Comparison of ENCODE assay signal across 1 cellular context in the genomic region with DNA sequence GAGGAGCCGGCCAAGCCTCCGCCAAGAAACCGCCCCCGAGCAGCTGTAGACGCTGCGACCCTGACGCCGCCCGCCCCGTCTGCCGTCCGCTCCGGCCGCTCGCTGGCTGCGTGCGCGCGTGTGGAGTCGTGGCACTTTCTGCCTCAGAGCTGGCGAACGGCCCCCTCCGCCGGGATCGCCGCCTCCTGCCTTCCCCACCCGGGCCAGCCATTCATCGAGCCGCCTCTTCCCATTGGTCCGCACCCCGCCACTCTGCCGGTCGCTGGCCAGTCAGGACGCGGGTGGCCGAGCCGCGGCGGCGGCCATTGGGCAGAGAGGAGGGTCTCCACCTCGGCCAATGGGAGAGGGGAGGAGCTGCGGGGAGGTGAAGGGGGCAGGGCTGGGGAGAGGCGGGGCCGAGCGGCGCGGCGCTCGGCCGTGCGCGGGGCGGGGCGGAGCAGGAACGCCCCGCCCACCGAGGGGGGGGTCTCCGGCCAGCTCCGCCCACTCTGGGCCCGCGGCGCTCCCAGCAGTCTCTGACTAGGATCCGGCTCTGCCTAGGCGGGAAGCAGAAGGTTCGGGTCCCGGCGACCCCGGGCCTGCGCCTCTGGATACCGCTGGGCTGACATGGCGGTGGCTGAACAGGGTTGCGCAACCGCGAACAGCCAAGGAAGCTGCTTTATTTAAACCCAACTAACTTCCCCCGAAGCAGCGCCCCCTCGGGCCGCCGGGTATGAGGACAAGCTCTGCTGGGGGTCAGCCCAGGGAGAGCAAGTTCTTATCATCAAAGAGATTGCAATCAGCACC.
TF ChIP-seq lines count a peak whose summit lies in the region.

Gene RRBP1, minus strand, starts transcription at position 140 of the 786 bp plus-strand sequence. CDS start 21,735 bp downstream, outside the sequence.

TF ChIP-seq in HepG2, 621 proteins besides CTCF, POLR2A, EP300 and RAD21 (continued from another document and continues in another):
- TF ChIP-seq KLF9 (CRISPR knock-in tag; IDR thresholded peaks at IDR 0.05; ENCODE audit: low read depth) (0 out of 2 replicates have a peak, but pooled peaks have one; percentile 23), SAFB2 (CRISPR knock-in tag; IDR thresholded peaks at IDR 0.05; ENCODE audit: borderline replicate concordance, low read depth) (peak; percentile 85; the same call in 1 of the 2 replicates), TBX2 (CRISPR knock-in tag; IDR thresholded peaks at IDR 0.05; ENCODE audit: borderline replicate concordance) (peak; percentile 86), CENPX (CRISPR knock-in tag; IDR thresholded peaks at IDR 0.05) (no peak), MED1 (CRISPR knock-in tag; IDR thresholded peaks at IDR 0.05) (peak; percentile 83), AKAP8 (CRISPR knock-in tag; IDR thresholded peaks at IDR 0.05) (peak; percentile 9; the same call in 1 of the 2 replicates), JARID2 (CRISPR knock-in tag; IDR thresholded peaks at IDR 0.05; ENCODE audit: insufficient replicate concordance) (peak; percentile 84), ZNF430 (CRISPR knock-in tag; IDR thresholded peaks at IDR 0.05) (peak; percentile 89), TCF7L2 (IDR thresholded peaks at IDR 0.05; ENCODE audit: low read depth, low read length) (no peak), ZNF672 (CRISPR knock-in tag; IDR thresholded peaks at IDR 0.05) (no peak), DBP (CRISPR knock-in tag; IDR thresholded peaks at IDR 0.05; ENCODE audit: not compliant biosample characterization) (peak; percentile 49), ZKSCAN8 (CRISPR knock-in tag; IDR thresholded peaks at IDR 0.05; ENCODE audit: borderline replicate concordance) (peak; percentile 23; the same call in 1 of the 2 replicates), ZNF20 (CRISPR knock-in tag; IDR thresholded peaks at IDR 0.05) (0 out of 2 replicates have a peak, but pooled peaks have one; percentile 61), KDM4B (CRISPR knock-in tag; IDR thresholded peaks at IDR 0.05) (peak; percentile 91), GATA4 (IDR thresholded peaks at IDR 0.05; ENCODE audit: borderline replicate concordance, low read depth) (peak; percentile 86), ZNF331 (CRISPR knock-in tag; IDR thresholded peaks at IDR 0.05) (peak; percentile 89), TARDBP (CRISPR knock-in tag; IDR thresholded peaks at IDR 0.05) (peak; percentile 51), DPF2 (CRISPR knock-in tag; IDR thresholded peaks at IDR 0.05; ENCODE audit: borderline replicate concordance, low read depth) (peak; percentile 53; the same call in 1 of the 2 replicates), ZNF138 (CRISPR knock-in tag; IDR thresholded peaks at IDR 0.05; ENCODE audit: low read depth) (peak; percentile 91), PLRG1 (conservative IDR thresholded peaks at IDR 0.05) (no peak), HNF4A (CRISPR knock-in tag; IDR thresholded peaks at IDR 0.05) (peak; percentile 60; the same call in 1 of the 2 replicates), ZBED4 (CRISPR knock-in tag; IDR thresholded peaks at IDR 0.05; ENCODE audit: borderline replicate concordance) (peak; percentile 95; the same call in 1 of the 2 replicates), U2AF1 (optimal IDR thresholded peaks at IDR 0.05; ENCODE audit: low read depth, low read length) (no peak), SRSF4 (IDR thresholded peaks at IDR 0.05; ENCODE audit: low read depth, low read length, poor library complexity, severe bottlenecking) (no peak), SALL2 (CRISPR knock-in tag; IDR thresholded peaks at IDR 0.05) (peak; percentile 85), SMYD3 (CRISPR knock-in tag; IDR thresholded peaks at IDR 0.05) (peak; percentile 69; the same call in 1 of the 2 replicates), ZNF883 (CRISPR knock-in tag; IDR thresholded peaks at IDR 0.05; ENCODE audit: not compliant biosample characterization) (peak; percentile 89), KDM5B (CRISPR knock-in tag; IDR thresholded peaks at IDR 0.05; ENCODE audit: borderline replicate concordance) (peak; percentile 89), SRY (CRISPR knock-in tag; IDR thresholded peaks at IDR 0.05) (peak; percentile 87), TRIM24 (CRISPR knock-in tag; IDR thresholded peaks at IDR 0.05) (no peak; the same call in 1 of the 2 replicates), ESRRA (CRISPR knock-in tag; IDR thresholded peaks at IDR 0.05; ENCODE audit: low read depth) (peak; percentile 45; the same call in 1 of the 2 replicates), GFI1 (CRISPR knock-in tag; IDR thresholded peaks at IDR 0.05; ENCODE audit: borderline replicate concordance) (0 out of 2 replicates have a peak, but pooled peaks have one; percentile 60), SKIL (CRISPR knock-in tag; IDR thresholded peaks at IDR 0.05; ENCODE audit: borderline replicate concordance) (peak; percentile 60)
- TF ChIP-seq, protein P1, sequence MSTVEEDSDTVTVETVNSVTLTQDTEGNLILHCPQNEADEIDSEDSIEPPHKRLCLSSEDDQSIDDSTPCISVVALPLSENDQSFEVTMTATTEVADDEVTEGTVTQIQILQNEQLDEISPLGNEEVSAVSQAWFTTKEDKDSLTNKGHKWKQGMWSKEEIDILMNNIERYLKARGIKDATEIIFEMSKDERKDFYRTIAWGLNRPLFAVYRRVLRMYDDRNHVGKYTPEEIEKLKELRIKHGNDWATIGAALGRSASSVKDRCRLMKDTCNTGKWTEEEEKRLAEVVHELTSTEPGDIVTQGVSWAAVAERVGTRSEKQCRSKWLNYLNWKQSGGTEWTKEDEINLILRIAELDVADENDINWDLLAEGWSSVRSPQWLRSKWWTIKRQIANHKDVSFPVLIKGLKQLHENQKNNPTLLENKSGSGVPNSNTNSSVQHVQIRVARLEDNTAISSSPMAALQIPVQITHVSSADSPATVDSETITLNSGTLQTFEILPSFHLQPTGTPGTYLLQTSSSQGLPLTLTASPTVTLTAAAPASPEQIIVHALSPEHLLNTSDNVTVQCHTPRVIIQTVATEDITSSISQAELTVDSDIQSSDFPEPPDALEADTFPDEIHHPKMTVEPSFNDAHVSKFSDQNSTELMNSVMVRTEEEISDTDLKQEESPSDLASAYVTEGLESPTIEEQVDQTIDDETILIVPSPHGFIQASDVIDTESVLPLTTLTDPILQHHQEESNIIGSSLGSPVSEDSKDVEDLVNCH (CRISPR knock-in tag; IDR thresholded peaks at IDR 0.05) = no peak
- TF ChIP-seq, protein P2, sequence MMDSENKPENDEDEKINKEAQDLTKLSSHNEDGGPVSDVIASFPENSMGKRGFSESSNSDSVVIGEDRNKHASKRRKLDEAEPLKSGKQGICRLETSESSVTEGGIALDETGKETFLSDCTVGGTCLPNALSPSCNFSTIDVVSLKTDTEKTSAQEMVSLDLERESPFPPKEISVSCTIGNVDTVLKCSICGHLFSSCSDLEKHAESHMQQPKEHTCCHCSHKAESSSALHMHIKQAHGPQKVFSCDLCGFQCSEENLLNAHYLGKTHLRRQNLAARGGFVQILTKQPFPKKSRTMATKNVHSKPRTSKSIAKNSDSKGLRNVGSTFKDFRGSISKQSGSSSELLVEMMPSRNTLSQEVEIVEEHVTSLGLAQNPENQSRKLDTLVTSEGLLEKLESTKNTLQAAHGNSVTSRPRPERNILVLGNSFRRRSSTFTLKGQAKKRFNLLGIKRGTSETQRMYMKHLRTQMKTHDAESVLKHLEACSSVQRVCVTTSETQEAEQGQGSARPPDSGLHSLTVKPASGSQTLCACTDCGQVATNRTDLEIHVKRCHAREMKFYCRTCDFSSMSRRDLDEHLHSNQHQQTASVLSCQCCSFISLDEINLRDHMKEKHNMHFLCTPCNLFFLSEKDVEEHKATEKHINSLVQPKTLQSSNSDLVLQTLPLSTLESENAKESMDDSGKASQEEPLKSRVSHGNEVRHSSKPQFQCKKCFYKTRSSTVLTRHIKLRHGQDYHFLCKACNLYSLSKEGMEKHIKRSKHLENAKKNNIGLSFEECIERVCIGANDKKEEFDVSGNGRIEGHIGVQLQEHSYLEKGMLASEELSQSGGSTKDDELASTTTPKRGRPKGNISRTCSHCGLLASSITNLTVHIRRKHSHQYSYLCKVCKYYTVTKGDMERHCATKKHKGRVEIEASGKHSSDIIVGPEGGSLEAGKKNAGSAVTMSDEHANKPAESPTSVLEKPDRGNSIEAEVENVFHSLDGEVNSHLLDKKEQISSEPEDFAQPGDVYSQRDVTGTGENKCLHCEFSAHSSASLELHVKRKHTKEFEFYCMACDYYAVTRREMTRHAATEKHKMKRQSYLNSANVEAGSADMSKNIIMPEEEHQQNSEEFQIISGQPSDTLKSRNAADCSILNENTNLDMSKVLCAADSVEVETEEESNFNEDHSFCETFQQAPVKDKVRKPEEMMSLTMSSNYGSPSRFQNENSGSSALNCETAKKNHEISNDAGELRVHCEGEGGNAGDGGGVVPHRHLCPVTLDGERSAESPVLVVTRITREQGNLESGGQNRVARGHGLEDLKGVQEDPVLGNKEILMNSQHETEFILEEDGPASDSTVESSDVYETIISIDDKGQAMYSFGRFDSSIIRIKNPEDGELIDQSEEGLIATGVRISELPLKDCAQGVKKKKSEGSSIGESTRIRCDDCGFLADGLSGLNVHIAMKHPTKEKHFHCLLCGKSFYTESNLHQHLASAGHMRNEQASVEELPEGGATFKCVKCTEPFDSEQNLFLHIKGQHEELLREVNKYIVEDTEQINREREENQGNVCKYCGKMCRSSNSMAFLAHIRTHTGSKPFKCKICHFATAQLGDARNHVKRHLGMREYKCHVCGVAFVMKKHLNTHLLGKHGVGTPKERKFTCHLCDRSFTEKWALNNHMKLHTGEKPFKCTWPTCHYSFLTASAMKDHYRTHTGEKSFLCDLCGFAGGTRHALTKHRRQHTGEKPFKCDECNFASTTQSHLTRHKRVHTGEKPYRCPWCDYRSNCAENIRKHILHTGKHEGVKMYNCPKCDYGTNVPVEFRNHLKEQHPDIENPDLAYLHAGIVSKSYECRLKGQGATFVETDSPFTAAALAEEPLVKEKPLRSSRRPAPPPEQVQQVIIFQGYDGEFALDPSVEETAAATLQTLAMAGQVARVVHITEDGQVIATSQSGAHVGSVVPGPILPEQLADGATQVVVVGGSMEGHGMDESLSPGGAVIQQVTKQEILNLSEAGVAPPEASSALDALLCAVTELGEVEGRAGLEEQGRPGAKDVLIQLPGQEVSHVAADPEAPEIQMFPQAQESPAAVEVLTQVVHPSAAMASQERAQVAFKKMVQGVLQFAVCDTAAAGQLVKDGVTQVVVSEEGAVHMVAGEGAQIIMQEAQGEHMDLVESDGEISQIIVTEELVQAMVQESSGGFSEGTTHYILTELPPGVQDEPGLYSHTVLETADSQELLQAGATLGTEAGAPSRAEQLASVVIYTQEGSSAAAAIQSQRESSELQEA (CRISPR knock-in tag; IDR thresholded peaks at IDR 0.05; ENCODE audit: not compliant biosample characterization) = peak; percentile 89
- TF ChIP-seq, protein P3, sequence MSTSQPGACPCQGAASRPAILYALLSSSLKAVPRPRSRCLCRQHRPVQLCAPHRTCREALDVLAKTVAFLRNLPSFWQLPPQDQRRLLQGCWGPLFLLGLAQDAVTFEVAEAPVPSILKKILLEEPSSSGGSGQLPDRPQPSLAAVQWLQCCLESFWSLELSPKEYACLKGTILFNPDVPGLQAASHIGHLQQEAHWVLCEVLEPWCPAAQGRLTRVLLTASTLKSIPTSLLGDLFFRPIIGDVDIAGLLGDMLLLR (CRISPR knock-in tag; IDR thresholded peaks at IDR 0.05) = peak; percentile 89
- TF ChIP-seq, protein P4, sequence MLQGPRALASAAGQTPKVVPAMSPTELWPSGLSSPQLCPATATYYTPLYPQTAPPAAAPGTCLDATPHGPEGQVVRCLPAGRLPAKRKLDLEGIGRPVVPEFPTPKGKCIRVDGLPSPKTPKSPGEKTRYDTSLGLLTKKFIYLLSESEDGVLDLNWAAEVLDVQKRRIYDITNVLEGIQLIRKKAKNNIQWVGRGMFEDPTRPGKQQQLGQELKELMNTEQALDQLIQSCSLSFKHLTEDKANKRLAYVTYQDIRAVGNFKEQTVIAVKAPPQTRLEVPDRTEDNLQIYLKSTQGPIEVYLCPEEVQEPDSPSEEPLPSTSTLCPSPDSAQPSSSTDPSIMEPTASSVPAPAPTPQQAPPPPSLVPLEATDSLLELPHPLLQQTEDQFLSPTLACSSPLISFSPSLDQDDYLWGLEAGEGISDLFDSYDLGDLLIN (CRISPR knock-in tag; IDR thresholded peaks at IDR 0.05; ENCODE audit: borderline replicate concordance) = peak; percentile 95; the same call in 1 of the 2 replicates
